Comparison of ENCODE assay signal across 8 cellular contexts in the genomic region with DNA sequence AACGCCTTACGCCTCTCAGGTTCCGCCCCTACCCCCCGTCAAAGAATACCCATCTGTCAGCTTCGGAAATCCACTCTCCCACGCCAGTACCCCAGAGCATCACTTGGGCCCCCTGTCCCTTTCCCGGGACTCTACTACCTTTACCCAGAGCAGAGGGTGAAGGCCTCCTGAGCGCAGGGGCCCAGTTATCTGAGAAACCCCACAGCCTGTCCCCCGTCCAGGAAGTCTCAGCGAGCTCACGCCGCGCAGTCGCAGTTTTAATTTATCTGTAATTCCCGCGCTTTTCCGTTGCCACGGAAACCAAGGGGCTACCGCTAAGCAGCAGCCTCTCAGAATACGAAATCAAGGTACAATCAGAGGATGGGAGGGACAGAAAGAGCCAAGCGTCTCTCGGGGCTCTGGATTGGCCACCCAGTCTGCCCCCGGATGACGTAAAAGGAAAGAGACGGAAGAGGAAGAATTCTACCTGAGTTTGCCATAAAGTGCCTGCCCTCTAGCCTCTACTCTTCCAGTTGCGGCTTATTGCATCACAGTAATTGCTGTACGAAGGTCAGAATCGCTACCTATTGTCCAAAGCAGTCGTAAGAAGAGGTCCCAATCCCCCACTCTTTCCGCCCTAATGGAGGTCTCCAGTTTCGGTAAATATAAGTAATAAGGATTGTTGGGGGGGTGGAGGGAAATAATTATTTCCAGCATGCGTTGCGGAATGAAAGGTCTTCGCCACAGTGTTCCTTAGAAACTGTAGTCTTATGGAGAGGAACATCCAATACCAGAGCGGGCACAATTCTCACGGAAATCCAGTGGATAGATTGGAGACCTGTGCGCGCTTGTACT. TPM values are rescaled to one million over a fixed set of nuclear protein-coding genes. Genes with fewer than 3 reads are reported as not detected.
DNase-seq lines count a peak whose midpoint lies in the region; ATAC-seq and TF ChIP-seq lines count a peak whose summit lies in the region.

A gene (minus strand): TSS at position 232 of the 834 bp plus-strand sequence. CDS start 1,268 bp downstream, outside the sequence.

- peaks cover 7 to 60% (median 40%) of the 10 kb centered on the region in 11 experiments; a peak in 19 of 22 replicates for H3K36me3 ChIP-seq in BLaER1 treated with 17β-estradiol and CSF1 and Interleukin-3, amounts not matched to agents 10 nM and 100 nM
- H3K36me3 ChIP-seq in left lung = peaks cover 0 to 8% of the 10 kb centered on the region in 2 donors

- H3K9ac ChIP-seq in BLaER1 treated with 17β-estradiol and CSF1 and Interleukin-3, amounts not matched to agents 10 nM and 100 nM = peak within 1 kb of the TSS; percentile 78 to 93 (median 88)

- intact Hi-C loops in left lung (cut with DNase I) = no loop called here

- H3K27ac ChIP-seq in BLaER1 treated with 17β-estradiol and CSF1 and Interleukin-3, amounts not matched to agents 10 nM and 100 nM = peak within 1 kb of the TSS; percentile 65 to 93 (median 91)
- H3K27ac ChIP-seq in left lung = peak within 1 kb of the TSS; percentile 55 to 85

- ATAC-seq in GM19351 (IDR thresholded peaks at IDR 0.05; ENCODE audit: unreplicated experiment) = peak; percentile 99
- ATAC-seq in HG03521 (IDR thresholded peaks at IDR 0.05; ENCODE audit: unreplicated experiment) = peak; percentile 94
- peak; percentile 99 for ATAC-seq in left lung

- H4K20me1 ChIP-seq in BLaER1 treated with 17β-estradiol and CSF1 and Interleukin-3, amounts not matched to agents 10 nM and 100 nM = no peaks in the 10 kb centered on the region

- peaks cover 0 to 12% (median 5%) of the 10 kb centered on the region in 11 experiments; a peak in 8 of 22 replicates for H3K9me3 ChIP-seq in BLaER1 treated with 17β-estradiol and CSF1 and Interleukin-3, amounts not matched to agents 10 nM and 100 nM (replicated peaks in 1 of 11)
- H3K9me3 ChIP-seq in left lung = no peaks in the 10 kb centered on the region

- H3K4me2 ChIP-seq in BLaER1 treated with 17β-estradiol and CSF1 and Interleukin-3, amounts not matched to agents 10 nM and 100 nM = peak within 1 kb of the TSS; percentile 91 to 99 (median 96)

- H3K4me1 ChIP-seq in BLaER1 treated with 17β-estradiol and CSF1 and Interleukin-3, amounts not matched to agents 10 nM and 100 nM = peaks cover 40 to 54% (median 49%) of the 10 kb centered on the region in 10 experiments
- H3K4me1 ChIP-seq in left lung = peaks cover 3 to 39% of the 10 kb centered on the region in 2 donors

- H3K27me3 ChIP-seq in BLaER1 treated with 17β-estradiol and CSF1 and Interleukin-3, amounts not matched to agents 10 nM and 100 nM = no peaks in the 10 kb centered on the region
- no peaks in the 10 kb centered on the region for H3K27me3 ChIP-seq in left lung

- TF ChIP-seq CTCF in left lung (IDR thresholded peaks at IDR 0.05) = no peak

- peak; percentile 100 for DNase-seq in NCI-H748 (lab: John Stamatoyannopoulos, UW; ENCODE audit: unreplicated experiment)
- DNase-seq in activated CD4-positive, alpha-beta T cell treated with anti-CD3 and anti-CD28 coated beads, Interleukin-2, amount 50 U/mL, for 1 hour = peak; percentile 92
- peak; percentile 99 for DNase-seq in dermis blood vessel endothelial cell
- peak; percentile 90 to 94 for DNase-seq in left lung
- peak; percentile 89 to 94 for DNase-seq in stimulated activated CD4-positive, alpha-beta T cell treated with anti-CD3 and anti-CD28 coated beads, Interleukin-2, amount 100 ng/mL, for 48 hours

- peak within 1 kb of the TSS; percentile 62 to 86 (median 82) for H3K4me3 ChIP-seq in BLaER1 treated with 17β-estradiol and CSF1 and Interleukin-3, amounts not matched to agents 10 nM and 100 nM
- peak within 1 kb of the TSS; percentile 43 to 68 for H3K4me3 ChIP-seq in left lung

RNA-seq across cellular contexts. Expression of the gene that starts here (rescaled TPM):
- total RNA-seq in dermis blood vessel endothelial cell = 10.7 and 29.5 TPM in 2 replicates
- 10 to 100 TPM; 10.3 to 17.7 TPM for total RNA-seq in left lung

Comparison
In these comparisons a context has a peak if more than half of its experiments do, and no peak if none do; other contexts are left out.
1. Peak in every context shown above with its lines: DNase-seq, ATAC-seq, H3K4me3 ChIP-seq and H3K27ac ChIP-seq.